ENCODE assay signal across 18 cellular contexts in the genomic region with DNA sequence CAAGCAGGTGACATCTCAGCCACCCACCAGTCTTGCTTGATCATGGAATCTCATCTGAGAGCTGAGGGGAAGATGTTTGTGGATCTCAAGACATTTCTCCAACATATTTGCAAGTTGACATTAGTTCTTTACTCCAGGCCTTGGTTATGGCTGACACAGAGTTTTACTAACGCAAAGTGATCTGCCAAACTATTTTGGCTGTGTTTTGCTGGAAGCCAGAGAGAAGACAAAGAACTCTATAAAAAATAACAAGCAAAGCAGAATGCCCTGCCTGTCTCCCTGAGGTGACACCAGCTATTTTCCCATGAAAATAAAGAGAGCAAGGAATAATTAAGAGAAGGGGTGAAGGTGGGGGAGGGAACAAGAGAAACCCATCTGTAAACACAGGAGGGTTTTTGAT.
DNase-seq lines count a peak whose midpoint lies in the region; ATAC-seq and TF ChIP-seq lines count a peak whose summit lies in the region.
"Had no signal": no experiment of that assay in that cellular context is flagged by ENCODE, and none has a peak within 500 bp of the region (broad histone marks: within the 10 kb centered on the region; RNA-seq: fewer than 3 reads in every experiment).

No MANE protein-coding gene starts in this region.

- no peak overlapping the region for H4K8ac ChIP-seq in neuronal stem cell (ENCODE audit: low read depth, low read length)

- no peak overlapping the region for H2AK5ac ChIP-seq in neuronal stem cell (ENCODE audit: low read depth, low read length)

- no peak overlapping the region for H2BK15ac ChIP-seq in neuronal stem cell (ENCODE audit: low read length)

- intact Hi-C loops in prostate gland (cut with DNase I) (no loop called here), testis (cut with DNase I; ENCODE audit: low total_unique reads) (loop anchor here (5.0 kb wide), 1 partner anchor 460 kb away; the partner anchor contains the start of gene FGFR2)

- H3K9me3 ChIP-seq in prostate gland, result no peaks in the 10 kb centered on the region
- H3K9me3 ChIP-seq in testis, result no peaks in the 10 kb centered on the region
- H3K9me3 ChIP-seq in neuronal stem cell (replicated peaks in 1 of 2; ENCODE audit: control insufficient read depth in 2 of 2, insufficient read depth in 1 of 2, low read depth in 1 of 2, low read length in 2 of 2), result peaks cover 0 to 2% of the 10 kb centered on the region in 2 donors
- H3K9me3 ChIP-seq: A549 had no signal

- H3K4me3 Mint-ChIP-seq in brain (peak overlapping the region in 1 of 5 experiments; percentile 13), mesothelial cell of epicardium (no peak overlapping the region)
- H3K4me3 Mint-ChIP-seq: CD4-positive, CD25-positive, alpha-beta regulatory T cell had no signal

- TF ChIP-seq POLR2A in prostate gland (IDR thresholded peaks at IDR 0.05), result no peak
- no peak for TF ChIP-seq POLR2A in testis (IDR thresholded peaks at IDR 0.05)

- WGBS in prostate gland, result 14% methylated on average over 1 of the region's 1 CpG
- 65 to 68% methylated on average over 1 of the region's 1 CpG for WGBS in testis, 2 donors
- WGBS in neuronal stem cell (ENCODE audit: extremely low coverage in 2 of 2, insufficient read length in 2 of 2, insufficient replicate concordance in 1 of 2), 2 donors, result no CpG with 5 or more reads among the region's 1 CpG

- H3K27ac Mint-ChIP-seq in brain, result peak overlapping the region in 4 of 5 experiments; percentile 11 to 68 (median 62)
- H3K27ac Mint-ChIP-seq in mesothelial cell of epicardium, result peak overlapping the region; percentile 55
- H3K27ac Mint-ChIP-seq: CD4-positive, CD25-positive, alpha-beta regulatory T cell had no signal

- H2AFZ ChIP-seq in neuronal stem cell (ENCODE audit: low read length), result no peak overlapping the region

- H3K4me3 ChIP-seq in prostate gland (no peak overlapping the region), testis (no peak overlapping the region), neuronal stem cell (ENCODE audit: low read length in 2 of 2) (no peak overlapping the region)
- H3K4me3 ChIP-seq: A549; BLaER1 treated with 17β-estradiol and CSF1 and Interleukin-3, amounts not matched to agents 10 nM and 100 nM; HAP-1 had no signal

- H3K27me3 Mint-ChIP-seq in brain (no peaks in the 10 kb centered on the region), mesothelial cell of epicardium (ENCODE audit: low read depth) (no peaks in the 10 kb centered on the region)
- H3K27me3 Mint-ChIP-seq: CD4-positive, CD25-positive, alpha-beta regulatory T cell had no signal

- no peak overlapping the region for H4K91ac ChIP-seq in neuronal stem cell (ENCODE audit: low read depth, low read length, poor library complexity)

- H3K36me3 ChIP-seq in prostate gland (no peaks in the 10 kb centered on the region), testis (ENCODE audit: low read depth, missing control alignments) (no peaks in the 10 kb centered on the region), neuronal stem cell (replicated peaks in 1 of 2; ENCODE audit: control insufficient read depth in 2 of 2, insufficient read depth in 2 of 2, low read length in 2 of 2) (no peaks in the 10 kb centered on the region)
- H3K36me3 ChIP-seq: BLaER1 treated with 17β-estradiol and CSF1 and Interleukin-3, amounts not matched to agents 10 nM and 100 nM; HAP-1 had no signal

- no peak overlapping the region for H3K14ac ChIP-seq in neuronal stem cell (ENCODE audit: low read length)

- H2BK12ac ChIP-seq in neuronal stem cell (ENCODE audit: low read length), result no peak overlapping the region

- H3K4me1 ChIP-seq in prostate gland (replicated peaks), result peaks cover 7% of the 10 kb centered on the region
- peaks cover 8% of the 10 kb centered on the region for H3K4me1 ChIP-seq in testis
- H3K4me1 ChIP-seq in neuronal stem cell (ENCODE audit: control insufficient read depth in 2 of 2, insufficient read depth in 1 of 2, low read depth in 1 of 2, low read length in 2 of 2), result peaks cover 0 to 7% of the 10 kb centered on the region in 2 donors
- H3K4me1 ChIP-seq: A549; BLaER1 treated with 17β-estradiol and CSF1 and Interleukin-3, amounts not matched to agents 10 nM and 100 nM had no signal

- no peak overlapping the region for H3K4ac ChIP-seq in neuronal stem cell (ENCODE audit: low read length)

- no peak overlapping the region for H3K4me2 ChIP-seq in neuronal stem cell (ENCODE audit: insufficient read depth, low read length, poor library complexity, severe bottlenecking)
- H3K4me2 ChIP-seq: A549; BLaER1 treated with 17β-estradiol and CSF1 and Interleukin-3, amounts not matched to agents 10 nM and 100 nM had no signal

- H3K9me3 Mint-ChIP-seq in brain, result peaks cover 6 to 12% (median 9%) of the 10 kb centered on the region in 5 experiments
- peaks cover 13% of the 10 kb centered on the region for H3K9me3 Mint-ChIP-seq in mesothelial cell of epicardium

- H3K4me1 Mint-ChIP-seq in brain (peaks cover 24% of the 10 kb centered on the region), mesothelial cell of epicardium (peaks cover 22% of the 10 kb centered on the region)
- H3K4me1 Mint-ChIP-seq: CD4-positive, CD25-positive, alpha-beta regulatory T cell had no signal

- H2BK5ac ChIP-seq in neuronal stem cell (ENCODE audit: low read length), result no peak overlapping the region

- no peaks in the 10 kb centered on the region for H3K79me1 ChIP-seq in neuronal stem cell (ENCODE audit: low read depth, low read length)

- no peak overlapping the region for H2BK120ac ChIP-seq in neuronal stem cell (ENCODE audit: low read depth, low read length)

- no peak overlapping the region for H3K23ac ChIP-seq in neuronal stem cell (ENCODE audit: low read depth, low read length, poor library complexity)

- DNase-seq in mesothelial cell of epicardium (ENCODE audit: low spot score in 2 of 2, unreplicated experiment in 2 of 2) (no peak), prostate gland (ENCODE audit: low spot score) (peak; percentile 60), testis (peak; percentile 21), DMS53 treated with DMSO at 0.1 percent for 48 hours (lab: John Stamatoyannopoulos, UW; ENCODE audit: unreplicated experiment) (no peak), neuronal stem cell (ENCODE audit: low spot score) (no peak), ACHN (no peak)
- DNase-seq: AML-193; Calu3; CD4-positive, CD25-positive, alpha-beta regulatory T cell; DMS79 treated with DMSO at 0.1 percent for 48 hours; EL; GDM1; IMR-90 had no signal

- TF ChIP-seq CTCF in brain (conservative IDR thresholded peaks at IDR 0.05) (no peak), mesothelial cell of epicardium (IDR thresholded peaks at IDR 0.05; ENCODE audit: unreplicated experiment) (no peak), prostate gland (IDR thresholded peaks at IDR 0.05) (no peak), testis (IDR thresholded peaks at IDR 0.05) (no peak)

- in situ Hi-C loops in ACHN (cut with HindIII; ENCODE audit: low pct_ligation_motif_present, low pct_unique_long_range_greater_than_20kb, low sequenced_read_pairs), result no loop called here

- H3K27me3 ChIP-seq in prostate gland (replicated peaks; ENCODE audit: insufficient read depth) (no peaks in the 10 kb centered on the region), testis (no peaks in the 10 kb centered on the region), neuronal stem cell (ENCODE audit: control insufficient read depth in 3 of 3, insufficient read depth in 3 of 3, low read depth in 1 of 3, low read length in 3 of 3) (no peaks in the 10 kb centered on the region)
- H3K27me3 ChIP-seq: BLaER1 treated with 17β-estradiol and CSF1 and Interleukin-3, amounts not matched to agents 10 nM and 100 nM had no signal

- H3K27ac ChIP-seq in prostate gland (peak overlapping the region; percentile 7 to 55), testis (no peak overlapping the region), neuronal stem cell (replicated peaks; ENCODE audit: low read length) (no peak overlapping the region)
- H3K27ac ChIP-seq: A549; BLaER1 treated with 17β-estradiol and CSF1 and Interleukin-3, amounts not matched to agents 10 nM and 100 nM had no signal

- no peak overlapping the region for H3K18ac ChIP-seq in neuronal stem cell (ENCODE audit: low read length)

- no peaks in the 10 kb centered on the region for H3K36me3 Mint-ChIP-seq in brain
- no peaks in the 10 kb centered on the region for H3K36me3 Mint-ChIP-seq in mesothelial cell of epicardium
- H3K36me3 Mint-ChIP-seq: CD4-positive, CD25-positive, alpha-beta regulatory T cell had no signal

- ATAC-seq in GM21723 (IDR thresholded peaks at IDR 0.05; ENCODE audit: unreplicated experiment), result no peak
- ATAC-seq: A549 had no signal

- no peak overlapping the region for H3K9ac ChIP-seq in neuronal stem cell (ENCODE audit: low read depth, low read length, poor library complexity)
- H3K9ac ChIP-seq: BLaER1 treated with 17β-estradiol and CSF1 and Interleukin-3, amounts not matched to agents 10 nM and 100 nM had no signal

Comparison
In these comparisons a context has a peak if more than half of its experiments do, and no peak if none do; other contexts are left out.
1. DNase-seq: peak in prostate gland (single experiment) and testis (single experiment); none in mesothelial cell of epicardium (0 of 2), DMS53 treated with DMSO at 0.1 percent for 48 hours (single experiment), neuronal stem cell (single experiment) and ACHN (single experiment).
2. H3K27ac ChIP-seq: peak in prostate gland (2 of 2); none in testis (0 of 2) and neuronal stem cell (single experiment).